ENCODE assay signal across 1 cellular context in the genomic region with DNA sequence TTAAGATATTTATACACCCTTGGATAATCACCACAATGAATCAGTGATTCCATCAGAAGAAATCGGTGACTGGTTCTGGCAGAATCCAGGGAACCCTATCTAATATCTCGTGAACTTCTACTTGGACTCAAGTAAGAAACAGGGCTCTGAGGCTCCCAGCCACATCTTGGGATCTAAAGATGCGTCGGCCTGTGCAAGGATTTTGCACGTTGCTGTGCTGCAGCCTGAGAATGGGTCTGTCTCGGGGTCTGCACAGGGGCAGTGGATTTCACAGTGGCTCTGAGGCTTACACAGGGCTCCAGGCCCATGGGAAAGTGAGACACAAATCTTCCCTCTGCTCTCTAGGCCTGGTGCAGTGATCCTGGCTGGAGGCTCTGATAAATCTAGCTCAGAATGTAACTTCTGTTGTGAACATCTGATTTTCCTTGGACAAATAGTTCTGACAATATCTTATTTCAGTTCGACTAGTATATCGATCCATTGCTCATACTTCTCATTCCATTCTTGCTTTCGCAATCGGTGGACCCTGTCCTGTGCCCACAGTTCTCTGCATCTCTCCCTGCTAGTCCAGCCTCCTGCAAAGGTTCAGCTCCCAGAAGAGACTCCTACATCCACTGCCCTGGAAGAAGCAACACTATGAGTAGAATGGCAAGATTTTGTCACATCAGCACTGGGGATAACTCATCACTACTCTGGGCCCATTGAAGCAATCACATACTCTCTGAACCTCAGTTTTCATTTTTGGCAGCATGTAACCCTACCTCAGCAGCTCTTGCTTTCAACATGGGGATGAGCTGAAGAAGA.
TF ChIP-seq lines count a peak whose summit lies in the region.

No MANE protein-coding gene starts in this region.

TF ChIP-seq in HepG2, 621 proteins besides CTCF, POLR2A, EP300 and RAD21 (continued from another document and continues in another):
- TF ChIP-seq, protein P1, sequence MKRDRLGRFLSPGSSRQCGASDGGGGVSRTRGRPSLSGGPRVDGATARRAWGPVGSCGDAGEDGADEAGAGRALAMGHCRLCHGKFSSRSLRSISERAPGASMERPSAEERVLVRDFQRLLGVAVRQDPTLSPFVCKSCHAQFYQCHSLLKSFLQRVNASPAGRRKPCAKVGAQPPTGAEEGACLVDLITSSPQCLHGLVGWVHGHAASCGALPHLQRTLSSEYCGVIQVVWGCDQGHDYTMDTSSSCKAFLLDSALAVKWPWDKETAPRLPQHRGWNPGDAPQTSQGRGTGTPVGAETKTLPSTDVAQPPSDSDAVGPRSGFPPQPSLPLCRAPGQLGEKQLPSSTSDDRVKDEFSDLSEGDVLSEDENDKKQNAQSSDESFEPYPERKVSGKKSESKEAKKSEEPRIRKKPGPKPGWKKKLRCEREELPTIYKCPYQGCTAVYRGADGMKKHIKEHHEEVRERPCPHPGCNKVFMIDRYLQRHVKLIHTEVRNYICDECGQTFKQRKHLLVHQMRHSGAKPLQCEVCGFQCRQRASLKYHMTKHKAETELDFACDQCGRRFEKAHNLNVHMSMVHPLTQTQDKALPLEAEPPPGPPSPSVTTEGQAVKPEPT (CRISPR knock-in tag; IDR thresholded peaks at IDR 0.05; ENCODE audit: low read depth): no peak
- no peak for TF ChIP-seq ZNF567 (CRISPR knock-in tag; IDR thresholded peaks at IDR 0.05; ENCODE audit: borderline replicate concordance)
- TF ChIP-seq, protein P2, sequence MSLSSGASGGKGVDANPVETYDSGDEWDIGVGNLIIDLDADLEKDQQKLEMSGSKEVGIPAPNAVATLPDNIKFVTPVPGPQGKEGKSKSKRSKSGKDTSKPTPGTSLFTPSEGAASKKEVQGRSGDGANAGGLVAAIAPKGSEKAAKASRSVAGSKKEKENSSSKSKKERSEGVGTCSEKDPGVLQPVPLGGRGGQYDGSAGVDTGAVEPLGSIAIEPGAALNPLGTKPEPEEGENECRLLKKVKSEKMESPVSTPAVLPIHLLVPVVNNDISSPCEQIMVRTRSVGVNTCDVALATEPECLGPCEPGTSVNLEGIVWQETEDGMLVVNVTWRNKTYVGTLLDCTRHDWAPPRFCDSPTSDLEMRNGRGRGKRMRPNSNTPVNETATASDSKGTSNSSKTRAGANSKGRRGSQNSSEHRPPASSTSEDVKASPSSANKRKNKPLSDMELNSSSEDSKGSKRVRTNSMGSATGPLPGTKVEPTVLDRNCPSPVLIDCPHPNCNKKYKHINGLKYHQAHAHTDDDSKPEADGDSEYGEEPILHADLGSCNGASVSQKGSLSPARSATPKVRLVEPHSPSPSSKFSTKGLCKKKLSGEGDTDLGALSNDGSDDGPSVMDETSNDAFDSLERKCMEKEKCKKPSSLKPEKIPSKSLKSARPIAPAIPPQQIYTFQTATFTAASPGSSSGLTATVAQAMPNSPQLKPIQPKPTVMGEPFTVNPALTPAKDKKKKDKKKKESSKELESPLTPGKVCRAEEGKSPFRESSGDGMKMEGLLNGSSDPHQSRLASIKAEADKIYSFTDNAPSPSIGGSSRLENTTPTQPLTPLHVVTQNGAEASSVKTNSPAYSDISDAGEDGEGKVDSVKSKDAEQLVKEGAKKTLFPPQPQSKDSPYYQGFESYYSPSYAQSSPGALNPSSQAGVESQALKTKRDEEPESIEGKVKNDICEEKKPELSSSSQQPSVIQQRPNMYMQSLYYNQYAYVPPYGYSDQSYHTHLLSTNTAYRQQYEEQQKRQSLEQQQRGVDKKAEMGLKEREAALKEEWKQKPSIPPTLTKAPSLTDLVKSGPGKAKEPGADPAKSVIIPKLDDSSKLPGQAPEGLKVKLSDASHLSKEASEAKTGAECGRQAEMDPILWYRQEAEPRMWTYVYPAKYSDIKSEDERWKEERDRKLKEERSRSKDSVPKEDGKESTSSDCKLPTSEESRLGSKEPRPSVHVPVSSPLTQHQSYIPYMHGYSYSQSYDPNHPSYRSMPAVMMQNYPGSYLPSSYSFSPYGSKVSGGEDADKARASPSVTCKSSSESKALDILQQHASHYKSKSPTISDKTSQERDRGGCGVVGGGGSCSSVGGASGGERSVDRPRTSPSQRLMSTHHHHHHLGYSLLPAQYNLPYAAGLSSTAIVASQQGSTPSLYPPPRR (CRISPR knock-in tag; IDR thresholded peaks at IDR 0.05; ENCODE audit: borderline replicate concordance): 0 out of 2 replicates have a peak, but pooled peaks have one; percentile 52
- TF ChIP-seq CEBPB (IDR thresholded peaks at IDR 0.05; ENCODE audit: borderline replicate concordance, low read depth, low read length): peak; percentile 97
- no peak for TF ChIP-seq ATF7-NPFF (CRISPR knock-in tag; IDR thresholded peaks at IDR 0.05; ENCODE audit: low read depth)
- TF ChIP-seq CHD2 (IDR thresholded peaks at IDR 0.05; ENCODE audit: low read depth, low read length): no peak
- TF ChIP-seq REPIN1 (CRISPR knock-in tag; IDR thresholded peaks at IDR 0.05; ENCODE audit: borderline replicate concordance, low read depth): peak; percentile 93
- TF ChIP-seq, protein P3, sequence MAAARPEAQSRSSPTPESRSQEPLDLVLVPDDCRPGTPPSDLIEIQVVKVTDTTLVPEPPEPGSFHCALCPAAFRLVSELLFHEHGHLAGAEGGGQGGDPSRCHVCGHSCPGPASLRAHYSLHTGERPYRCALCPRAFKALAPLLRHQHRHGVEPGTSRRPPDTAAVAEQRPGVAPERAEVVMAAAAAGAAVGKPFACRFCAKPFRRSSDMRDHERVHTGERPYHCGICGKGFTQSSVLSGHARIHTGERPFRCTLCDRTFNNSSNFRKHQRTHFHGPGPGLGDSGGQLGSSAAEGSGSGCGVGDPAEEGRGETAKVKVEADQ (CRISPR knock-in tag; IDR thresholded peaks at IDR 0.05; ENCODE audit: borderline replicate concordance): peak; percentile 76; the same call in 1 of the 2 replicates
- TF ChIP-seq FLYWCH1 (CRISPR knock-in tag; IDR thresholded peaks at IDR 0.05): no peak
- TF ChIP-seq ZNF788 (CRISPR knock-in tag; IDR thresholded peaks at IDR 0.05; ENCODE audit: borderline replicate concordance): no peak; the same call in 1 of the 2 replicates
- TF ChIP-seq ZNF33B (CRISPR knock-in tag; IDR thresholded peaks at IDR 0.05): no peak
- 0 out of 2 replicates have a peak, but pooled peaks have one; percentile 19 for TF ChIP-seq ZNF451 (CRISPR knock-in tag; IDR thresholded peaks at IDR 0.05)
- TF ChIP-seq SALL1 (CRISPR knock-in tag; IDR thresholded peaks at IDR 0.05): peak; percentile 99
- TF ChIP-seq, protein P4, sequence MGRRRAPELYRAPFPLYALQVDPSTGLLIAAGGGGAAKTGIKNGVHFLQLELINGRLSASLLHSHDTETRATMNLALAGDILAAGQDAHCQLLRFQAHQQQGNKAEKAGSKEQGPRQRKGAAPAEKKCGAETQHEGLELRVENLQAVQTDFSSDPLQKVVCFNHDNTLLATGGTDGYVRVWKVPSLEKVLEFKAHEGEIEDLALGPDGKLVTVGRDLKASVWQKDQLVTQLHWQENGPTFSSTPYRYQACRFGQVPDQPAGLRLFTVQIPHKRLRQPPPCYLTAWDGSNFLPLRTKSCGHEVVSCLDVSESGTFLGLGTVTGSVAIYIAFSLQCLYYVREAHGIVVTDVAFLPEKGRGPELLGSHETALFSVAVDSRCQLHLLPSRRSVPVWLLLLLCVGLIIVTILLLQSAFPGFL (CRISPR knock-in tag; IDR thresholded peaks at IDR 0.05): no peak
- TF ChIP-seq, protein P5, sequence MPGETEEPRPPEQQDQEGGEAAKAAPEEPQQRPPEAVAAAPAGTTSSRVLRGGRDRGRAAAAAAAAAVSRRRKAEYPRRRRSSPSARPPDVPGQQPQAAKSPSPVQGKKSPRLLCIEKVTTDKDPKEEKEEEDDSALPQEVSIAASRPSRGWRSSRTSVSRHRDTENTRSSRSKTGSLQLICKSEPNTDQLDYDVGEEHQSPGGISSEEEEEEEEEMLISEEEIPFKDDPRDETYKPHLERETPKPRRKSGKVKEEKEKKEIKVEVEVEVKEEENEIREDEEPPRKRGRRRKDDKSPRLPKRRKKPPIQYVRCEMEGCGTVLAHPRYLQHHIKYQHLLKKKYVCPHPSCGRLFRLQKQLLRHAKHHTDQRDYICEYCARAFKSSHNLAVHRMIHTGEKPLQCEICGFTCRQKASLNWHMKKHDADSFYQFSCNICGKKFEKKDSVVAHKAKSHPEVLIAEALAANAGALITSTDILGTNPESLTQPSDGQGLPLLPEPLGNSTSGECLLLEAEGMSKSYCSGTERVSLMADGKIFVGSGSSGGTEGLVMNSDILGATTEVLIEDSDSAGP (CRISPR knock-in tag; IDR thresholded peaks at IDR 0.05; ENCODE audit: borderline replicate concordance): no peak
- TF ChIP-seq, protein P6, sequence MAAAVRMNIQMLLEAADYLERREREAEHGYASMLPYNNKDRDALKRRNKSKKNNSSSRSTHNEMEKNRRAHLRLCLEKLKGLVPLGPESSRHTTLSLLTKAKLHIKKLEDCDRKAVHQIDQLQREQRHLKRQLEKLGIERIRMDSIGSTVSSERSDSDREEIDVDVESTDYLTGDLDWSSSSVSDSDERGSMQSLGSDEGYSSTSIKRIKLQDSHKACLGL (CRISPR knock-in tag; IDR thresholded peaks at IDR 0.05): no peak
- TF ChIP-seq, protein P7, sequence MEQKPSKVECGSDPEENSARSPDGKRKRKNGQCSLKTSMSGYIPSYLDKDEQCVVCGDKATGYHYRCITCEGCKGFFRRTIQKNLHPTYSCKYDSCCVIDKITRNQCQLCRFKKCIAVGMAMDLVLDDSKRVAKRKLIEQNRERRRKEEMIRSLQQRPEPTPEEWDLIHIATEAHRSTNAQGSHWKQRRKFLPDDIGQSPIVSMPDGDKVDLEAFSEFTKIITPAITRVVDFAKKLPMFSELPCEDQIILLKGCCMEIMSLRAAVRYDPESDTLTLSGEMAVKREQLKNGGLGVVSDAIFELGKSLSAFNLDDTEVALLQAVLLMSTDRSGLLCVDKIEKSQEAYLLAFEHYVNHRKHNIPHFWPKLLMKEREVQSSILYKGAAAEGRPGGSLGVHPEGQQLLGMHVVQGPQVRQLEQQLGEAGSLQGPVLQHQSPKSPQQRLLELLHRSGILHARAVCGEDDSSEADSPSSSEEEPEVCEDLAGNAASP (CRISPR knock-in tag; IDR thresholded peaks at IDR 0.05; ENCODE audit: borderline replicate concordance): peak; percentile 78
- TF ChIP-seq FIP1L1 (IDR thresholded peaks at IDR 0.05; ENCODE audit: borderline replicate concordance, insufficient read depth, low read depth, low read length): no peak
- TF ChIP-seq, protein P8, sequence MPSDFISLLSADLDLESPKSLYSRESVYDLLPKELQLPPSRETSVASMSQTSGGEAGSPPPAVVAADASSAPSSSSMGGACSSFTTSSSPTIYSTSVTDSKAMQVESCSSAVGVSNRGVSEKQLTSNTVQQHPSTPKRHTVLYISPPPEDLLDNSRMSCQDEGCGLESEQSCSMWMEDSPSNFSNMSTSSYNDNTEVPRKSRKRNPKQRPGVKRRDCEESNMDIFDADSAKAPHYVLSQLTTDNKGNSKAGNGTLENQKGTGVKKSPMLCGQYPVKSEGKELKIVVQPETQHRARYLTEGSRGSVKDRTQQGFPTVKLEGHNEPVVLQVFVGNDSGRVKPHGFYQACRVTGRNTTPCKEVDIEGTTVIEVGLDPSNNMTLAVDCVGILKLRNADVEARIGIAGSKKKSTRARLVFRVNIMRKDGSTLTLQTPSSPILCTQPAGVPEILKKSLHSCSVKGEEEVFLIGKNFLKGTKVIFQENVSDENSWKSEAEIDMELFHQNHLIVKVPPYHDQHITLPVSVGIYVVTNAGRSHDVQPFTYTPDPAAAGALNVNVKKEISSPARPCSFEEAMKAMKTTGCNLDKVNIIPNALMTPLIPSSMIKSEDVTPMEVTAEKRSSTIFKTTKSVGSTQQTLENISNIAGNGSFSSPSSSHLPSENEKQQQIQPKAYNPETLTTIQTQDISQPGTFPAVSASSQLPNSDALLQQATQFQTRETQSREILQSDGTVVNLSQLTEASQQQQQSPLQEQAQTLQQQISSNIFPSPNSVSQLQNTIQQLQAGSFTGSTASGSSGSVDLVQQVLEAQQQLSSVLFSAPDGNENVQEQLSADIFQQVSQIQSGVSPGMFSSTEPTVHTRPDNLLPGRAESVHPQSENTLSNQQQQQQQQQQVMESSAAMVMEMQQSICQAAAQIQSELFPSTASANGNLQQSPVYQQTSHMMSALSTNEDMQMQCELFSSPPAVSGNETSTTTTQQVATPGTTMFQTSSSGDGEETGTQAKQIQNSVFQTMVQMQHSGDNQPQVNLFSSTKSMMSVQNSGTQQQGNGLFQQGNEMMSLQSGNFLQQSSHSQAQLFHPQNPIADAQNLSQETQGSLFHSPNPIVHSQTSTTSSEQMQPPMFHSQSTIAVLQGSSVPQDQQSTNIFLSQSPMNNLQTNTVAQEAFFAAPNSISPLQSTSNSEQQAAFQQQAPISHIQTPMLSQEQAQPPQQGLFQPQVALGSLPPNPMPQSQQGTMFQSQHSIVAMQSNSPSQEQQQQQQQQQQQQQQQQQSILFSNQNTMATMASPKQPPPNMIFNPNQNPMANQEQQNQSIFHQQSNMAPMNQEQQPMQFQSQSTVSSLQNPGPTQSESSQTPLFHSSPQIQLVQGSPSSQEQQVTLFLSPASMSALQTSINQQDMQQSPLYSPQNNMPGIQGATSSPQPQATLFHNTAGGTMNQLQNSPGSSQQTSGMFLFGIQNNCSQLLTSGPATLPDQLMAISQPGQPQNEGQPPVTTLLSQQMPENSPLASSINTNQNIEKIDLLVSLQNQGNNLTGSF (CRISPR knock-in tag; IDR thresholded peaks at IDR 0.05): no peak
- TF ChIP-seq ZNF337 (CRISPR knock-in tag; IDR thresholded peaks at IDR 0.05; ENCODE audit: borderline replicate concordance, low read depth): peak; percentile 80; the same call in 1 of the 2 replicates
- no peak for TF ChIP-seq PHF5A (CRISPR knock-in tag; IDR thresholded peaks at IDR 0.05; ENCODE audit: low read depth, unreplicated experiment)
- TF ChIP-seq, protein P9, sequence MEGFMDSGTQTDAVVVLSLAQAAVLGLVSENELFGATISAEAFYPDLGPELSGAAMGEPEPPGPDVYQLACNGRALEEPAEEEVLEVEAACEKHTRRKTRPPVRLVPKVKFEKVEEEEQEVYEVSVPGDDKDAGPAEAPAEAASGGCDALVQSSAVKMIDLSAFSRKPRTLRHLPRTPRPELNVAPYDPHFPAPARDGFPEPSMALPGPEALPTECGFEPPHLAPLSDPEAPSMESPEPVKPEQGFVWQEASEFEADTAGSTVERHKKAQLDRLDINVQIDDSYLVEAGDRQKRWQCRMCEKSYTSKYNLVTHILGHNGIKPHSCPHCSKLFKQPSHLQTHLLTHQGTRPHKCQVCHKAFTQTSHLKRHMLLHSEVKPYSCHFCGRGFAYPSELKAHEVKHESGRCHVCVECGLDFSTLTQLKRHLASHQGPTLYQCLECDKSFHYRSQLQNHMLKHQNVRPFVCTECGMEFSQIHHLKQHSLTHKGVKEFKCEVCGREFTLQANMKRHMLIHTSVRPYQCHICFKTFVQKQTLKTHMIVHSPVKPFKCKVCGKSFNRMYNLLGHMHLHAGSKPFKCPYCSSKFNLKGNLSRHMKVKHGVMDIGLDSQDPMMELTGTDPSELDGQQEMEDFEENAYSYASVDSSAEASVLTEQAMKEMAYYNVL (CRISPR knock-in tag; IDR thresholded peaks at IDR 0.05; ENCODE audit: borderline replicate concordance): peak; percentile 32; the same call in 1 of the 2 replicates
- no peak for TF ChIP-seq YEATS2 (CRISPR knock-in tag; IDR thresholded peaks at IDR 0.05; ENCODE audit: borderline replicate concordance)
- 0 out of 2 replicates have a peak, but pooled peaks have one; percentile 46 for TF ChIP-seq ZSCAN29 (CRISPR knock-in tag; conservative IDR thresholded peaks at IDR 0.05)
- peak; percentile 78 for TF ChIP-seq MED1 (CRISPR knock-in tag; IDR thresholded peaks at IDR 0.05)
- TF ChIP-seq, protein P10, sequence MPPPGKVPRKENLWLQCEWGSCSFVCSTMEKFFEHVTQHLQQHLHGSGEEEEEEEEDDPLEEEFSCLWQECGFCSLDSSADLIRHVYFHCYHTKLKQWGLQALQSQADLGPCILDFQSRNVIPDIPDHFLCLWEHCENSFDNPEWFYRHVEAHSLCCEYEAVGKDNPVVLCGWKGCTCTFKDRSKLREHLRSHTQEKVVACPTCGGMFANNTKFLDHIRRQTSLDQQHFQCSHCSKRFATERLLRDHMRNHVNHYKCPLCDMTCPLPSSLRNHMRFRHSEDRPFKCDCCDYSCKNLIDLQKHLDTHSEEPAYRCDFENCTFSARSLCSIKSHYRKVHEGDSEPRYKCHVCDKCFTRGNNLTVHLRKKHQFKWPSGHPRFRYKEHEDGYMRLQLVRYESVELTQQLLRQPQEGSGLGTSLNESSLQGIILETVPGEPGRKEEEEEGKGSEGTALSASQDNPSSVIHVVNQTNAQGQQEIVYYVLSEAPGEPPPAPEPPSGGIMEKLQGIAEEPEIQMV (CRISPR knock-in tag; IDR thresholded peaks at IDR 0.05; ENCODE audit: low read depth): no peak
